In genomic region chr6:108702106-108702851, GRCh38 we compare ENCODE assay signal across 21 cellular contexts.
"Had no signal": no experiment of that assay in that cellular context is flagged by ENCODE, and none has a peak within 500 bp of the region (broad histone marks: within the 10 kb centered on the region; RNA-seq: fewer than 3 reads in every experiment).

No MANE protein-coding gene starts in this region.

- ATAC-seq: left ventricle myocardium superior; stimulated activated naive B cell treated with anti-CD40 and anti-IgM and Interleukin-4, amounts not matched to agents 10 μg/mL and 1 μg/mL and 100 μg/mL, for 72 hours had no signal

- H3K36me3 ChIP-seq: esophagus muscularis mucosa, prostate gland, right atrium auricular region, sigmoid colon, spleen, thoracic aorta, transverse colon, vagina had no signal

- H3K27me3 ChIP-seq: esophagus muscularis mucosa, right atrium auricular region, sigmoid colon, spleen, transverse colon, vagina had no signal

- H3K4me3 ChIP-seq: coronary artery, esophagus muscularis mucosa, lung, prostate gland, right atrium auricular region, sigmoid colon, spleen, thoracic aorta, transverse colon, vagina had no signal

- H3K9me3 ChIP-seq: prostate gland had no signal

- FAIRE-seq: keratinocyte had no signal

- DNase-seq: dermis blood vessel endothelial cell; effector memory CD4-positive, alpha-beta T cell; foreskin melanocyte; hypothalamus; immature natural killer cell; left ventricle myocardium superior; naive B cell; nephron progenitor cell; nucleus accumbens; sigmoid colon; spleen; stimulated activated naive B cell treated with anti-CD40 and anti-IgM and Interleukin-4, amounts not matched to agents 10 μg/mL and 1 μg/mL and 100 μg/mL, for 72 hours; transverse colon had no signal

- H3K27ac ChIP-seq: esophagus muscularis mucosa, prostate gland, right atrium auricular region, sigmoid colon, spleen, transverse colon, vagina had no signal

- H3K4me1 ChIP-seq: prostate gland, sigmoid colon, spleen had no signal
